Comparison of ENCODE assay signal across 8 cellular contexts in the genomic region with DNA sequence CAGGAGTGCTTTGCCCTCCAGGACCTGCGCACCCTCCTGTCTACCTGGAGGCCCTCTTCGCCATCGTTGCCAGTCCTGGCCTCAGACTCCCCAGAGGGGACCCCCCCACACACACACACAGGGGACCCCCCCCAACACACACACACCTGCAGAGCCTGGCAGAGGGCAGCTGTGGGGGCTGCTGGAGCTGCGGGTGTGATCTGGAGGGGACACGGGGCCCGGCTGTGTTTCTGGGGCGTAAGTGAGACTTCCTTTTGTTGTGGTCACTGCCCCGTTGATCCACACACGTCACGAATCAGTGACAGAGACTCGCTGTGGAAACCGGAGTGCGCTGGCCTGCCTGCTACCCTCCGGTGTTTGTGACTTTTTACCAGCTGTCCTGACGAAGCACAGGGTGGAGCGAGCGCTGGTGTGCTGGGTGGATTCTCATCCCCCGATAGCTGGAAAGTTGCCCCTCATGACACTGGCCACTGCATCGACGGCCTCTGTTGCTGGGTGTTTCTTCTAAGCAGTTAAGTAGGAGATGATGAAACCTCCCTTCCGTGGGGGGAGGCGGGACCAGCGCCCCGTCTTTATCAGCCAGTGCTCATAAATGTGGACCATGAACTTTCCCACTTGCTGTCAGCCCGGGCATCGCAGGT. TPM values are rescaled to one million over a fixed set of nuclear protein-coding genes. Genes with fewer than 3 reads are reported as not detected.
A peak's percentile ranks its signal among the peaks of the same experiment; 100 is the strongest.
DNase-seq lines count a peak whose midpoint lies in the region; ATAC-seq and TF ChIP-seq lines count a peak whose summit lies in the region.

No MANE protein-coding gene starts in this region.

- peak overlapping the region in 1 of 2 experiments; percentile 19 for H3K14ac ChIP-seq in mesenchymal stem cell (ENCODE audit: low read length in 2 of 2)

- peak overlapping the region in 1 of 2 experiments; percentile 45 for H2BK12ac ChIP-seq in mesenchymal stem cell (ENCODE audit: low read length in 2 of 2)

- H3K4me2 ChIP-seq in mesenchymal stem cell (ENCODE audit: low read length, poor library complexity, severe bottlenecking) = peak overlapping the region; percentile 87

- H3K4me3 Mint-ChIP-seq in T-helper 1 cell treated with Interleukin-12 subunit alpha and Interleukin-12 subunit beta and Interleukin-4 antibody, amounts not matched to agents 30 μg/mL and 1 μg/mL, for 36 hours = peak overlapping the region; percentile 48
- H3K4me3 Mint-ChIP-seq in brain = peak overlapping the region; percentile 81 to 90 (median 83)

- H3K27ac Mint-ChIP-seq in T-helper 1 cell treated with Interleukin-12 subunit alpha and Interleukin-12 subunit beta and Interleukin-4 antibody, amounts not matched to agents 30 μg/mL and 1 μg/mL, for 36 hours = peak overlapping the region; percentile 52
- peak overlapping the region; percentile 51 to 96 (median 86) for H3K27ac Mint-ChIP-seq in brain

- no peak overlapping the region for H2BK120ac ChIP-seq in mesenchymal stem cell (ENCODE audit: low read depth, low read length)

- intact Hi-C loops in head of caudate nucleus (cut with DNase I) = no loop called here

- H3K36me3 ChIP-seq in mesenchymal stem cell (ENCODE audit: control insufficient read depth in 1 of 2, insufficient read depth in 2 of 2, low read depth in 1 of 2, low read length in 2 of 2) (peaks cover 28 to 32% of the 10 kb centered on the region in 2 experiments), thoracic aorta (peaks cover 8% of the 10 kb centered on the region)

- H3K4me1 Mint-ChIP-seq in T-helper 1 cell treated with Interleukin-12 subunit alpha and Interleukin-12 subunit beta and Interleukin-4 antibody, amounts not matched to agents 30 μg/mL and 1 μg/mL, for 36 hours (ENCODE audit: low read depth) = peaks cover 26% of the 10 kb centered on the region
- peaks cover 53% of the 10 kb centered on the region for H3K4me1 Mint-ChIP-seq in brain

- no peaks in the 10 kb centered on the region for H3K9me3 ChIP-seq in mesenchymal stem cell (ENCODE audit: control insufficient read depth, low read length)
- H3K9me3 ChIP-seq in thoracic aorta = no peaks in the 10 kb centered on the region

- no peak overlapping the region for H3K4ac ChIP-seq in mesenchymal stem cell (ENCODE audit: low read depth in 1 of 2, low read length in 2 of 2)

- no peaks in the 10 kb centered on the region for H3K9me3 Mint-ChIP-seq in T-helper 1 cell treated with Interleukin-12 subunit alpha and Interleukin-12 subunit beta and Interleukin-4 antibody, amounts not matched to agents 30 μg/mL and 1 μg/mL, for 36 hours
- no peaks in the 10 kb centered on the region for H3K9me3 Mint-ChIP-seq in brain

- H2BK15ac ChIP-seq in mesenchymal stem cell (ENCODE audit: low read depth, poor library complexity, severe bottlenecking) = no peak overlapping the region

- ATAC-seq in thoracic aorta (ENCODE audit: insufficient number of reproducible peaks, low FRiP score, low read depth) (no peak), HG03442 (IDR thresholded peaks at IDR 0.05; ENCODE audit: unreplicated experiment) (no peak), GM18867 (IDR thresholded peaks at IDR 0.05; ENCODE audit: unreplicated experiment) (no peak)

- DNase-seq in T-helper 1 cell (no peak), mesenchymal stem cell (no peak), thoracic aorta (ENCODE audit: low spot score) (no peak), head of caudate nucleus (no peak)

- no peak for TF ChIP-seq CTCF in brain (conservative IDR thresholded peaks at IDR 0.05)
- no peak for TF ChIP-seq CTCF in thoracic aorta (IDR thresholded peaks at IDR 0.05)

- 86% methylated on average over 26 of the region's 26 CpGs for WGBS in mesenchymal stem cell

- peak overlapping the region; percentile 36 for H4K91ac ChIP-seq in mesenchymal stem cell (ENCODE audit: low read length)

- H3K4me1 ChIP-seq in mesenchymal stem cell (ENCODE audit: control insufficient read depth, insufficient read depth, low read depth, low read length) = peaks cover 56% of the 10 kb centered on the region
- H3K4me1 ChIP-seq in thoracic aorta (ENCODE audit: control insufficient read depth in 1 of 2, low read depth in 2 of 2) = peaks cover 41 to 74% of the 10 kb centered on the region in 2 donors

- H3K27me3 ChIP-seq in mesenchymal stem cell (ENCODE audit: control insufficient read depth in 1 of 2, insufficient read depth in 1 of 2, low read length in 2 of 2) (peaks cover 0 to 13% of the 10 kb centered on the region in 2 experiments), thoracic aorta (replicated peaks; ENCODE audit: insufficient read depth) (no peaks in the 10 kb centered on the region)

- peak overlapping the region in 1 of 2 experiments; percentile 23 for H3K23ac ChIP-seq in mesenchymal stem cell (ENCODE audit: low read length in 2 of 2)

- H3K27ac ChIP-seq in mesenchymal stem cell (ENCODE audit: low read length, poor library complexity, severe bottlenecking) (no peak overlapping the region), thoracic aorta (peak overlapping the region; percentile 87 to 94)

- no peak overlapping the region for H2AK5ac ChIP-seq in mesenchymal stem cell (ENCODE audit: low read length, severe bottlenecking)

- H4K8ac ChIP-seq in mesenchymal stem cell (ENCODE audit: low read length) = no peak overlapping the region

- H2AFZ ChIP-seq in mesenchymal stem cell (ENCODE audit: low read depth, low read length) = peak overlapping the region; percentile 36

- peak overlapping the region in 1 of 2 experiments; percentile 71 for H3K18ac ChIP-seq in mesenchymal stem cell (ENCODE audit: low read depth in 1 of 2, low read length in 2 of 2)

- no peak overlapping the region for H2BK5ac ChIP-seq in mesenchymal stem cell (ENCODE audit: low read depth, low read length, poor library complexity, severe bottlenecking)

- H3K36me3 Mint-ChIP-seq in T-helper 1 cell treated with Interleukin-12 subunit alpha and Interleukin-12 subunit beta and Interleukin-4 antibody, amounts not matched to agents 30 μg/mL and 1 μg/mL, for 36 hours (ENCODE audit: low read depth) = peaks cover 5% of the 10 kb centered on the region
- peaks cover 17% of the 10 kb centered on the region for H3K36me3 Mint-ChIP-seq in brain

- H3K27me3 Mint-ChIP-seq in T-helper 1 cell treated with Interleukin-12 subunit alpha and Interleukin-12 subunit beta and Interleukin-4 antibody, amounts not matched to agents 30 μg/mL and 1 μg/mL, for 36 hours (ENCODE audit: low read depth) = peaks cover 22% of the 10 kb centered on the region
- peaks cover 21% of the 10 kb centered on the region for H3K27me3 Mint-ChIP-seq in brain

- H3K4me3 ChIP-seq in mesenchymal stem cell (ENCODE audit: insufficient read depth in 1 of 2, low read depth in 1 of 2, low read length in 2 of 2) (peak overlapping the region; percentile 82 to 83), thoracic aorta (peak overlapping the region; percentile 96)

- peak overlapping the region; percentile 92 for H3K9ac ChIP-seq in mesenchymal stem cell (ENCODE audit: low read length)

- peaks cover 3% of the 10 kb centered on the region for H3K79me1 ChIP-seq in mesenchymal stem cell (replicated peaks; ENCODE audit: low read length, poor library complexity, severe bottlenecking)

RNA-seq across cellular contexts. Expression of a gene that starts 2.3 kb away (rescaled TPM):
- 36.9 TPM for polyA plus RNA-seq in brain (ENCODE audit: insufficient read depth, low read depth, low replicate concordance)
- polyA plus RNA-seq in mesenchymal stem cell (2013, experiment 1 of 2) = 15.1 TPM
- 14.1 TPM for polyA plus RNA-seq in mesenchymal stem cell (2013, experiment 2 of 2)
- total RNA-seq in thoracic aorta = 100 to 1,000 TPM; 141 to 180 TPM
